9 cellular contexts compared by ENCODE assay signal in genomic region chr11:33936745-33937612, GRCh38. TPM values are rescaled to one million over a fixed set of nuclear protein-coding genes. Genes with fewer than 3 reads are reported as not detected.
DNase-seq lines count a peak whose midpoint lies in the region; ATAC-seq, FAIRE-seq and TF ChIP-seq lines count a peak whose summit lies in the region.
"Had no signal": no experiment of that assay in that cellular context is flagged by ENCODE, and none has a peak within 500 bp of the region (broad histone marks: within the 10 kb centered on the region; RNA-seq: fewer than 3 reads in every experiment).

No MANE protein-coding gene starts in this region.

- H3K14ac ChIP-seq in H1 (ENCODE audit: insufficient read length) = no peak overlapping the region

- no peak for ATAC-seq in activated T-helper 17 cell treated with anti-CD3 and anti-CD28 coated beads, Interleukin-2, amount 50 U/mL, for 72 hours (replicated peaks)
- ATAC-seq in HG02571 (IDR thresholded peaks at IDR 0.05; ENCODE audit: unreplicated experiment) = no peak

- H3K27ac ChIP-seq in H1 (ENCODE audit: low read depth, low read length) = no peak overlapping the region

- H3K79me2 ChIP-seq in H1 (ENCODE audit: control insufficient read depth in 1 of 2, insufficient read depth in 2 of 2, low read length in 2 of 2) = no peaks in the 10 kb centered on the region

- H3K23ac ChIP-seq in H1 (ENCODE audit: insufficient read length) = no peak overlapping the region

- TF ChIP-seq EP300 in H1 (IDR thresholded peaks at IDR 0.05; ENCODE audit: borderline replicate concordance in 1 of 2, low read depth in 2 of 2, low read length in 2 of 2) = no peak

- H3K9me3 Mint-ChIP-seq in activated T-helper 17 cell treated with anti-CD3 and anti-CD28 coated beads, Interleukin-2, amount 50 U/mL, for 72 hours = peaks cover 2% of the 10 kb centered on the region

- H2BK12ac ChIP-seq in H1 (ENCODE audit: low read depth, low read length) = no peak overlapping the region

- TF ChIP-seq CTCF in AG10803 (conservative IDR thresholded peaks at IDR 0.05; ENCODE audit: low read length) (no peak), H1 (IDR thresholded peaks at IDR 0.05; ENCODE audit: control extremely low read depth in 1 of 3, insufficient read depth in 1 of 3, low read depth in 1 of 3, low read length in 3 of 3) (no peak)

- H3K9me3 ChIP-seq in H1 (ENCODE audit: insufficient read depth in 2 of 2, low read depth in 1 of 2, low read length in 1 of 2) = no peaks in the 10 kb centered on the region

- H3K36me3 Mint-ChIP-seq in activated T-helper 17 cell treated with anti-CD3 and anti-CD28 coated beads, Interleukin-2, amount 50 U/mL, for 72 hours (ENCODE audit: low read depth) = no peaks in the 10 kb centered on the region

- H2BK120ac ChIP-seq in H1 (replicated peaks; ENCODE audit: low read depth, low read length) = no peak overlapping the region

- no peak overlapping the region for H4K5ac ChIP-seq in H1 (ENCODE audit: insufficient read length, low read depth, low read length)

- H3K4me3 Mint-ChIP-seq in activated T-helper 17 cell treated with anti-CD3 and anti-CD28 coated beads, Interleukin-2, amount 50 U/mL, for 72 hours = no peak overlapping the region
- H3K4me3 Mint-ChIP-seq: activated naive CD8-positive, alpha-beta T cell treated with anti-CD3 and anti-CD28 coated beads, Interleukin-2, amount 10 ng/mL, durations not matched to agents 7 days and 5 days had no signal

- H3K27me3 Mint-ChIP-seq in activated T-helper 17 cell treated with anti-CD3 and anti-CD28 coated beads, Interleukin-2, amount 50 U/mL, for 72 hours = peaks cover 23% of the 10 kb centered on the region

- DNase-seq in AG10803 (ENCODE audit: low read depth) = peak; percentile 32
- DNase-seq in NCI-H2107 (lab: John Stamatoyannopoulos, UW) = peak; percentile 74
- no peak for DNase-seq in H1 (ENCODE audit: low read depth in 1 of 2, low spot score in 2 of 2)
- peak; percentile 23 for DNase-seq in myocyte (ENCODE audit: low read depth)
- no peak for DNase-seq in superior temporal gyrus (ENCODE audit: extremely low spot score)
- DNase-seq in GDM1 (lab: John Stamatoyannopoulos, UW) = no peak
- DNase-seq: activated naive CD8-positive, alpha-beta T cell treated with anti-CD3 and anti-CD28 coated beads, Interleukin-2, amount 10 ng/mL, durations not matched to agents 7 days and 5 days had no signal

- no peak for TF ChIP-seq POLR2A in H1 (IDR thresholded peaks at IDR 0.05; ENCODE audit: control extremely low read depth in 1 of 2, low read depth in 2 of 2, low read length in 2 of 2)

- 92% methylated on average over 14 of the region's 14 CpGs; no CpG with 5 or more reads in 1 of the 2 experiments for WGBS in H1 (ENCODE audit: extremely low coverage in 1 of 2, insufficient coverage in 1 of 2, insufficient read length in 1 of 2, insufficient replicate concordance in 2 of 2, low coverage in 1 of 2, low lambda C conversion rate in 2 of 2, missing lambda C conversion rate in 1 of 2), 2 experiments

- H2BK15ac ChIP-seq in H1 (ENCODE audit: low read length) = no peak overlapping the region

- no peaks in the 10 kb centered on the region for H3K27me3 ChIP-seq in H1 (replicated peaks in 1 of 4; ENCODE audit: control insufficient read depth in 3 of 4, extremely low read depth in 1 of 4, insufficient read depth in 3 of 4, low read length in 3 of 4)

- no peak overlapping the region for H3K9ac ChIP-seq in H1 (replicated peaks in 1 of 4; ENCODE audit: extremely low read depth in 1 of 4, low read depth in 3 of 4, low read length in 3 of 4)

- no peak for FAIRE-seq in H1 (lab: Jason Lieb, UNC)

- CTCF ChIA-PET in H1 (lab: Charles Lee; ENCODE audit: partially characterized antibody) = interaction anchor here (0.7 to 2.9 kb wide), 4 partner anchors 33 to 770 kb away, joined by 5 to 7 read pairs (median 6); no protein-coding TSS in a partner anchor

- POLR2A ChIA-PET in H1 (lab: Charles Lee; ENCODE audit: partially characterized antibody) = no interaction called here

- H3K27ac Mint-ChIP-seq in activated T-helper 17 cell treated with anti-CD3 and anti-CD28 coated beads, Interleukin-2, amount 50 U/mL, for 72 hours = no peak overlapping the region
- H3K27ac Mint-ChIP-seq: activated naive CD8-positive, alpha-beta T cell treated with anti-CD3 and anti-CD28 coated beads, Interleukin-2, amount 10 ng/mL, durations not matched to agents 7 days and 5 days had no signal

- no peaks in the 10 kb centered on the region for H3K4me1 ChIP-seq in H1 (replicated peaks in 1 of 4; ENCODE audit: control insufficient read depth in 3 of 4, insufficient read depth in 4 of 4, low read length in 3 of 4)

- no peaks in the 10 kb centered on the region for H3K23me2 ChIP-seq in H1 (ENCODE audit: low read depth, low read length)

- no peaks in the 10 kb centered on the region for H3K36me3 ChIP-seq in H1 (ENCODE audit: control insufficient read depth in 2 of 4, insufficient read depth in 4 of 4, low read length in 3 of 4)

- H2AK5ac ChIP-seq in H1 (ENCODE audit: low read depth, low read length) = no peak overlapping the region

- no peak overlapping the region for H2BK5ac ChIP-seq in H1 (ENCODE audit: low read depth, low read length)

- no peaks in the 10 kb centered on the region for H3K4me1 Mint-ChIP-seq in activated T-helper 17 cell treated with anti-CD3 and anti-CD28 coated beads, Interleukin-2, amount 50 U/mL, for 72 hours

- H4K91ac ChIP-seq in H1 (replicated peaks; ENCODE audit: insufficient read length, low read length) = no peak overlapping the region

- H3K4me3 ChIP-seq in AG10803 (ENCODE audit: low read length) (no peak overlapping the region), H1 (ENCODE audit: extremely low read depth in 1 of 4, insufficient read depth in 2 of 4, low read depth in 3 of 4, low read length in 4 of 4) (no peak overlapping the region)

- no peaks in the 10 kb centered on the region for H3K79me1 ChIP-seq in H1 (ENCODE audit: low read depth, low read length)

- no peak overlapping the region for H4K8ac ChIP-seq in H1 (ENCODE audit: extremely low read depth, insufficient read depth, low read length)

- H3K56ac ChIP-seq in H1 (replicated peaks; ENCODE audit: insufficient read length, low read depth, low read length) = no peak overlapping the region

- H3K18ac ChIP-seq in H1 (ENCODE audit: extremely low read depth, low read length) = no peak overlapping the region

- H2BK20ac ChIP-seq in H1 (ENCODE audit: low read length) = no peak overlapping the region

- no peaks in the 10 kb centered on the region for H4K20me1 ChIP-seq in H1 (replicated peaks in 1 of 2; ENCODE audit: control insufficient read depth in 1 of 2, insufficient read depth in 2 of 2, low read length in 2 of 2)

- no peak for TF ChIP-seq RAD21 in H1 (IDR thresholded peaks at IDR 0.05 in 1 of 2, conservative IDR thresholded peaks at IDR 0.05 in 1 of 2; ENCODE audit: low read depth in 2 of 2, low read length in 2 of 2)

- peak overlapping the region; percentile 74 for H2AFZ ChIP-seq in H1 (ENCODE audit: low read length)

- no peak overlapping the region for H3K4me2 ChIP-seq in H1 (ENCODE audit: insufficient read depth in 1 of 2, low read depth in 2 of 2, low read length in 2 of 2)

- H3K4ac ChIP-seq in H1 (replicated peaks; ENCODE audit: insufficient read length, low read depth, low read length) = no peak overlapping the region

TF ChIP-seq in H1, 55 proteins besides CTCF, POLR2A, EP300 and RAD21:
- TF ChIP-seq CBX8 (IDR thresholded peaks at IDR 0.05; ENCODE audit: borderline replicate concordance, low read depth, low read length) (no peak), BACH1 (IDR thresholded peaks at IDR 0.05; ENCODE audit: low read length) (no peak), POLR2AphosphoS5 (IDR thresholded peaks at IDR 0.05; ENCODE audit: low read depth, low read length) (no peak), KDM5A (IDR thresholded peaks at IDR 0.05; ENCODE audit: low read length) (no peak), HDAC2 (IDR thresholded peaks at IDR 0.05; ENCODE audit: borderline replicate concordance in 1 of 2, low read depth in 2 of 2, low read length in 2 of 2) (no peak)

RNA-seq across cellular contexts. Expression of gene LMO2, which starts 45.1 kb away (rescaled TPM):
- 2.0 and 2.7 TPM in 2 replicates for total RNA-seq in H1 (2021; fragmentation: NEBNext Ultra II Directional; extraction: Animal tissue kit (Norgen Biotek cat#: 25700))
- 1.2 and 1.6 TPM in 2 replicates for polyA plus RNA-seq in H1 (2011; rRNA removed)
- 2.2 TPM for polyA plus RNA-seq in H1 (2011; cell fraction: cytosol; rRNA removed)
- polyA plus RNA-seq in H1 (2011; cell fraction: nucleus; rRNA removed) = 0.98 TPM
- 0.70 to 1.3 TPM (median 1.1 TPM) in 4 replicates for polyA plus RNA-seq in H1 (2012, experiment 1 of 2)
- 0.70 TPM for polyA plus RNA-seq in H1 (2012, experiment 2 of 2)
- polyA plus RNA-seq in H1 (2013, experiment 1 of 2) = 0.53 TPM
- 0.44 TPM for polyA plus RNA-seq in H1 (2013, experiment 2 of 2)
- polyA minus RNA-seq in H1 (2011; rRNA and poly(A)+ RNA removed) = 0.20 and 0.98 TPM in 2 replicates
- 0.95 TPM for polyA minus RNA-seq in H1 (2011; cell fraction: cytosol; rRNA and poly(A)+ RNA removed)
- 3.5 TPM for polyA minus RNA-seq in H1 (2011; cell fraction: nucleus; rRNA and poly(A)+ RNA removed)
- total RNA-seq in myocyte = 8.5 and 10.6 TPM in 2 replicates
- 1.3 TPM for polyA plus RNA-seq in myocyte (2012)
- not detected for total RNA-seq in activated T-helper 17 cell treated with anti-CD3 and anti-CD28 coated beads, Interleukin-2, amount 50 U/mL, for 72 hours

Comparison
In these comparisons a context has a peak if more than half of its experiments do, and no peak if none do; other contexts are left out.
1. DNase-seq: peak in AG10803 (single experiment), NCI-H2107 (single experiment) and myocyte (single experiment); none in H1 (0 of 2), superior temporal gyrus (single experiment) and GDM1 (single experiment).